1 cellular context compared by ENCODE assay signal in the genomic region with DNA sequence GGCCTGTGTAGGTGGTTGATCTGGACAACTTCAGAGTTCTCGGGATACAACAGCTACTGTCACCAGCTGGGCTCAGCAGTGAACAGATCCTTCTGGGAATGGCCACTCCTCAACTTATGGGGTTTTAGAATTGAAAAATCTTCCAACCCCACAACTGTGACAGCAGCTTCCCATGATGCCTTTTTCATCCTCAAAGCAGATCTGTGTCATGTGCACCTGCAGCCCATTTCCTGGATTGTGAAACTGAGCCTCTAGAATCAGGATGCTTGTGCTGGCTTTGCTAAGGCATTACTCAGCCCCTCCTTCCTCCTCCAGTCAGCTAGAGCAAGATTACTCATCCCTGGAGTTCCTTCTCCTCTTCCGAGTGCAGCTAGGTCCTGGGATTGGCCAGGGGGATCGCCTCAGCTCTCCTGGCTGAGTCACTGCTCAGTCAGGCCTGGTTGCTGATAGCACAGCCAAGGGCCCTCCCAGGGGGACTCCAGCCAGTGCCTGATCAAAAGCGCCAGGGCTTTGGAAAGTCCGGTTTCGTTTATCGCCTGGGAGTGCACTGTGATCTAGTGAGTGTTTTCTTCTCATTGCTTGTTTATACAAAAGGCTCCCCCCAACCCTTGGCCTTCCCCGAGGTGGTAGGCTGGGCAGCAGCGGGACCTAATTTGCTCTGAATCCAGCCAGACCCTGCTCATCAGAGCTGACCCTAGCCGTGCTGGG.
TF ChIP-seq lines count a peak whose summit lies in the region.

No MANE protein-coding gene starts in this region.

TF ChIP-seq in WTC11, 78 proteins besides CTCF, POLR2A, EP300 and RAD21 (continued from another document):
- TF ChIP-seq, protein P1, sequence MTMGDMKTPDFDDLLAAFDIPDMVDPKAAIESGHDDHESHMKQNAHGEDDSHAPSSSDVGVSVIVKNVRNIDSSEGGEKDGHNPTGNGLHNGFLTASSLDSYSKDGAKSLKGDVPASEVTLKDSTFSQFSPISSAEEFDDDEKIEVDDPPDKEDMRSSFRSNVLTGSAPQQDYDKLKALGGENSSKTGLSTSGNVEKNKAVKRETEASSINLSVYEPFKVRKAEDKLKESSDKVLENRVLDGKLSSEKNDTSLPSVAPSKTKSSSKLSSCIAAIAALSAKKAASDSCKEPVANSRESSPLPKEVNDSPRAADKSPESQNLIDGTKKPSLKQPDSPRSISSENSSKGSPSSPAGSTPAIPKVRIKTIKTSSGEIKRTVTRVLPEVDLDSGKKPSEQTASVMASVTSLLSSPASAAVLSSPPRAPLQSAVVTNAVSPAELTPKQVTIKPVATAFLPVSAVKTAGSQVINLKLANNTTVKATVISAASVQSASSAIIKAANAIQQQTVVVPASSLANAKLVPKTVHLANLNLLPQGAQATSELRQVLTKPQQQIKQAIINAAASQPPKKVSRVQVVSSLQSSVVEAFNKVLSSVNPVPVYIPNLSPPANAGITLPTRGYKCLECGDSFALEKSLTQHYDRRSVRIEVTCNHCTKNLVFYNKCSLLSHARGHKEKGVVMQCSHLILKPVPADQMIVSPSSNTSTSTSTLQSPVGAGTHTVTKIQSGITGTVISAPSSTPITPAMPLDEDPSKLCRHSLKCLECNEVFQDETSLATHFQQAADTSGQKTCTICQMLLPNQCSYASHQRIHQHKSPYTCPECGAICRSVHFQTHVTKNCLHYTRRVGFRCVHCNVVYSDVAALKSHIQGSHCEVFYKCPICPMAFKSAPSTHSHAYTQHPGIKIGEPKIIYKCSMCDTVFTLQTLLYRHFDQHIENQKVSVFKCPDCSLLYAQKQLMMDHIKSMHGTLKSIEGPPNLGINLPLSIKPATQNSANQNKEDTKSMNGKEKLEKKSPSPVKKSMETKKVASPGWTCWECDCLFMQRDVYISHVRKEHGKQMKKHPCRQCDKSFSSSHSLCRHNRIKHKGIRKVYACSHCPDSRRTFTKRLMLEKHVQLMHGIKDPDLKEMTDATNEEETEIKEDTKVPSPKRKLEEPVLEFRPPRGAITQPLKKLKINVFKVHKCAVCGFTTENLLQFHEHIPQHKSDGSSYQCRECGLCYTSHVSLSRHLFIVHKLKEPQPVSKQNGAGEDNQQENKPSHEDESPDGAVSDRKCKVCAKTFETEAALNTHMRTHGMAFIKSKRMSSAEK (CRISPR knock-in tag; IDR thresholded peaks at IDR 0.05; ENCODE audit: borderline replicate concordance), result 0 out of 2 replicates have a peak, but pooled peaks have one; percentile 24
